ENCODE assay signal across 31 cellular contexts in the genomic region with DNA sequence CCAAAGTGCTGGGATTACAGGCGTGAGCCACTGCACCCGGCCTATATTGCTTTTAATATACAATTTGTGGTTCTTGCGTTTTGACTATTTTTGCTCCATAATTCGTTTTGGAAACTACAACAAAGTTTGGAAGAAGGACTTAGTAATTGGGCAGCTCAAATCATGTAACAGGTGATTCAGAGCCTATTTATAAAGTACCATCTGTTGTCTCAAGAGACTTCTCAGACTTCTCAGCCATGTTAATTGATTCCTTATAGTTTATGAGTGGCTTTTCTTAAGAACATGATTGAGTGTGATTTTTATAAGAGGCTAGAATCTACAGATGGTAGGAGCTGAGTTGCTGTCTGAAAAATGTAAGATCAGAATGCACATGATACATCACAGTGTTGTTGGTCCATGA.
"Had no signal": no experiment of that assay in that cellular context is flagged by ENCODE, and none has a peak within 500 bp of the region (broad histone marks: within the 10 kb centered on the region; RNA-seq: fewer than 3 reads in every experiment).

No MANE protein-coding gene starts in this region.

- H3K4me2 ChIP-seq: hepatocyte had no signal

- H3K79me2 ChIP-seq: hepatocyte had no signal

- H3K27me3 ChIP-seq: ascending aorta, cardiac muscle cell, dorsolateral prefrontal cortex, gastrocnemius medialis, hepatocyte, pancreas, uterus had no signal

- H3K4me3 ChIP-seq: ascending aorta, cardiac muscle cell, coronary artery, dorsolateral prefrontal cortex, gastrocnemius medialis, hepatocyte, pancreas, prostate gland, uterus had no signal

- ATAC-seq: activated CD4-positive, CD25-positive, alpha-beta regulatory T cell treated with anti-CD3 and anti-CD28 coated beads, Interleukin-2, amount 50 U/mL, for 24 hours; gastrocnemius medialis; left cardiac atrium; left ventricle myocardium superior; naive thymus-derived CD8-positive, alpha-beta T cell; pancreas; sciatic nerve; stimulated activated effector memory CD8-positive, alpha-beta T cell treated with anti-CD3 and anti-CD28 coated beads, Interleukin-12 subunit alpha, Interleukin-12 subunit beta, amount 100 ng/mL, for 72 hours had no signal

- H3K36me3 ChIP-seq: ascending aorta, cardiac muscle cell, gastrocnemius medialis, pancreas, prostate gland, uterus, WERI-Rb-1 had no signal

- H3K4me1 ChIP-seq: gastrocnemius medialis, pancreas, prostate gland, uterus had no signal

- DNase-seq: activated CD4-positive, alpha-beta memory T cell treated with anti-CD3 and anti-CD28 coated beads for 36 hours; activated CD4-positive, alpha-beta T cell treated with anti-CD3 and anti-CD28 coated beads for 48 hours; activated CD8-positive, alpha-beta memory T cell treated with anti-CD3 and anti-CD28 coated beads, Interleukin-2, amount 50 U/mL, for 4 hours; activated effector memory CD4-positive, alpha-beta T cell treated with anti-CD3 and anti-CD28 coated beads, Interleukin-2, amount 50 U/mL, for 16 hours; activated naive CD4-positive, alpha-beta T cell treated with anti-CD3 and anti-CD28 coated beads for 36 hours; activated naive CD8-positive, alpha-beta T cell treated with anti-CD3 and anti-CD28 coated beads, Interleukin-2, amount 10 ng/mL, durations not matched to agents 7 days and 5 days; activated T-cell treated with anti-CD3 and anti-CD28 coated beads, Interleukin-2, amount 50 U/mL, for 1 hour; cerebellar nuclear complex; dorsolateral prefrontal cortex; effector memory CD4-positive, alpha-beta T cell; erythroblast; gastrocnemius medialis; left cardiac atrium; left ventricle myocardium superior; mammary epithelial cell; naive thymus-derived CD8-positive, alpha-beta T cell; nucleus accumbens; pancreas; retina; small intestine; stimulated activated CD4-positive, alpha-beta T cell treated with anti-CD3 and anti-CD28 coated beads, Interleukin-4, amount 100 ng/mL, for 24 hours; uterus; WERI-Rb-1 had no signal

- H3K27ac ChIP-seq: ascending aorta, cardiac muscle cell, coronary artery, dorsolateral prefrontal cortex, gastrocnemius medialis, hepatocyte, pancreas, prostate gland, uterus, WERI-Rb-1 had no signal
